ENCODE assay signal across 8 cellular contexts in genomic region chr7:128506819-128507218, GRCh38. TPM values are rescaled to one million over a fixed set of nuclear protein-coding genes. Genes with fewer than 3 reads are reported as not detected.
DNase-seq lines count a peak whose midpoint lies in the region; ATAC-seq and TF ChIP-seq lines count a peak whose summit lies in the region.
"Not testable (repeated sequence)": the region's sequence is repeated elsewhere in the genome, so short reads cannot be mapped to it uniquely, and the experiment has no call there.

No MANE protein-coding gene starts in this region.

- not testable (repeated sequence) for H2AFZ ChIP-seq in OCI-LY1 (ENCODE audit: low read length)

- peak in 1 of 10 donors; percentile 22 for DNase-seq in naive thymus-derived CD8-positive, alpha-beta T cell

- peak overlapping the region in 3 of 10 donors; percentile 6 to 14 (median 7) for H3K4me3 Mint-ChIP-seq in naive thymus-derived CD8-positive, alpha-beta T cell

- H3K27me3 Mint-ChIP-seq in naive thymus-derived CD8-positive, alpha-beta T cell: not testable (repeated sequence)

- H3F3A ChIP-seq in OCI-LY1 (ENCODE audit: insufficient read depth, low read length): not testable (repeated sequence)

- ATAC-seq in GM18517 (IDR thresholded peaks at IDR 0.05; ENCODE audit: unreplicated experiment) (peak; percentile 62), GM19467 (IDR thresholded peaks at IDR 0.05; ENCODE audit: unreplicated experiment) (peak; percentile 40), HG02610 (IDR thresholded peaks at IDR 0.05; ENCODE audit: unreplicated experiment) (peak; percentile 65), HG03108 (IDR thresholded peaks at IDR 0.05; ENCODE audit: unreplicated experiment) (peak; percentile 59)
- peak in 1 of 2 donors; percentile 22 for ATAC-seq in naive thymus-derived CD8-positive, alpha-beta T cell

- H3K36me3 Mint-ChIP-seq in naive thymus-derived CD8-positive, alpha-beta T cell: peaks cover 0 to 24% (median 3%) of the 10 kb centered on the region in 3 donors

- H3K9ac ChIP-seq in BLaER1 treated with 17β-estradiol and CSF1 and Interleukin-3, amounts not matched to agents 10 nM and 100 nM: peak overlapping the region in 2 of 11 experiments; percentile 39 to 52; a peak in 2 of 22 replicates
- peak overlapping the region; percentile 48; the same call in 1 of the 2 replicates for H3K9ac ChIP-seq in OCI-LY1 (ENCODE audit: low read length)

- H3K4me1 ChIP-seq in BLaER1 treated with 17β-estradiol and CSF1 and Interleukin-3, amounts not matched to agents 10 nM and 100 nM: peaks cover 0 to 24% (median 15%) of the 10 kb centered on the region in 10 experiments; a peak in 14 of 20 replicates
- H3K4me1 ChIP-seq in OCI-LY1 (ENCODE audit: insufficient read depth, low read length, severe bottlenecking): peaks cover 57% of the 10 kb centered on the region

- H3K9me3 Mint-ChIP-seq in naive thymus-derived CD8-positive, alpha-beta T cell: not testable (repeated sequence)

- H3K4me1 Mint-ChIP-seq in naive thymus-derived CD8-positive, alpha-beta T cell: peaks cover 6 to 23% (median 15%) of the 10 kb centered on the region in 4 donors

- not testable (repeated sequence) for H3K79me2 ChIP-seq in OCI-LY1 (ENCODE audit: insufficient read depth, low read length)

- peaks cover 1 to 23% (median 6%) of the 10 kb centered on the region in 11 experiments; a peak in 20 of 22 replicates for H3K36me3 ChIP-seq in BLaER1 treated with 17β-estradiol and CSF1 and Interleukin-3, amounts not matched to agents 10 nM and 100 nM
- H3K36me3 ChIP-seq in OCI-LY1 (ENCODE audit: insufficient read depth, low read length): not testable (repeated sequence)

- peak overlapping the region in 8 of 10 donors; percentile 1 to 91 (median 58) for H3K27ac Mint-ChIP-seq in naive thymus-derived CD8-positive, alpha-beta T cell

- not testable (repeated sequence) for H3K4me3 ChIP-seq in BLaER1 treated with 17β-estradiol and CSF1 and Interleukin-3, amounts not matched to agents 10 nM and 100 nM
- H3K4me3 ChIP-seq in OCI-LY1 (ENCODE audit: low read depth, low read length, poor library complexity, severe bottlenecking): peak overlapping the region; percentile 24

- H3K4me2 ChIP-seq in BLaER1 treated with 17β-estradiol and CSF1 and Interleukin-3, amounts not matched to agents 10 nM and 100 nM: peak overlapping the region in 8 of 11 experiments; percentile 35 to 81 (median 56); a peak in 15 of 22 replicates
- H3K4me2 ChIP-seq in OCI-LY1 (ENCODE audit: low read length): peak overlapping the region; percentile 56

- TF ChIP-seq CTCF in OCI-LY1 (IDR thresholded peaks at IDR 0.05; ENCODE audit: low read length): not testable (repeated sequence)

- H3K27ac ChIP-seq in BLaER1 treated with 17β-estradiol and CSF1 and Interleukin-3, amounts not matched to agents 10 nM and 100 nM: not testable (repeated sequence)
- peak overlapping the region; percentile 96 for H3K27ac ChIP-seq in OCI-LY1 (ENCODE audit: low read depth, low read length, poor library complexity, severe bottlenecking)
- H3K27ac ChIP-seq in angular gyrus (ENCODE audit: low read depth, low read length): peak overlapping the region; percentile 61

- not testable (repeated sequence) for H3K9me2 ChIP-seq in OCI-LY1 (ENCODE audit: low read depth, low read length)

- not testable (repeated sequence) for H4K20me1 ChIP-seq in BLaER1 treated with 17β-estradiol and CSF1 and Interleukin-3, amounts not matched to agents 10 nM and 100 nM; OCI-LY1 (ENCODE audit: insufficient read depth, low read length)

- H3K27me3 ChIP-seq in BLaER1 treated with 17β-estradiol and CSF1 and Interleukin-3, amounts not matched to agents 10 nM and 100 nM; OCI-LY1 (ENCODE audit: insufficient read depth, low read length): not testable (repeated sequence)

- H3K9me3 ChIP-seq in BLaER1 treated with 17β-estradiol and CSF1 and Interleukin-3, amounts not matched to agents 10 nM and 100 nM (replicated peaks in 1 of 11); OCI-LY1 (ENCODE audit: low read length): not testable (repeated sequence)

- POLR2A ChIA-PET in naive thymus-derived CD8-positive, alpha-beta T cell (lab: Charles Lee): interaction anchor here (1.3 kb wide), 1 partner anchor 31 kb away, joined by 3 read pairs; no protein-coding TSS in a partner anchor

RNA-seq across cellular contexts. Expression of gene METTL2B, which starts 30.3 kb away (rescaled TPM):
- total RNA-seq in naive thymus-derived CD8-positive, alpha-beta T cell: 10 to 100 TPM; 29.2 to 38.0 TPM
- polyA plus RNA-seq in naive thymus-derived CD8-positive, alpha-beta T cell: 10 to 100 TPM; 11.5 to 28.7 (median 21.3) TPM

RNA-seq across cellular contexts. Expression of gene HILPDA, which starts 51.1 kb away (rescaled TPM):
- total RNA-seq in naive thymus-derived CD8-positive, alpha-beta T cell: 1 to 10 TPM; 3.4 to 3.8 TPM
- 1 to 10 TPM; 2.9 to 3.4 (median 3.2) TPM for polyA plus RNA-seq in naive thymus-derived CD8-positive, alpha-beta T cell
